21 cellular contexts compared by ENCODE assay signal in genomic region chr4:159193256-159193655, GRCh38.
A peak's percentile ranks its signal among the peaks of the same experiment; 100 is the strongest.
DNase-seq lines count a peak whose midpoint lies in the region; ATAC-seq, FAIRE-seq and TF ChIP-seq lines count a peak whose summit lies in the region.
"Had no signal": no experiment of that assay in that cellular context is flagged by ENCODE, and none has a peak within 500 bp of the region (broad histone marks: within the 10 kb centered on the region; RNA-seq: fewer than 3 reads in every experiment).

No MANE protein-coding gene starts in this region.

- H3K4me3 ChIP-seq in K562 (no peak overlapping the region), gastrocnemius medialis (no peak overlapping the region)
- H3K4me3 ChIP-seq: A549, GM23248 had no signal

- DNase-seq in EH (ENCODE audit: low read depth): peak; percentile 45
- DNase-seq in K562 (ENCODE audit: extremely low read depth in 1 of 4, low spot score in 3 of 4): no peak
- DNase-seq in frontal cortex (ENCODE audit: low spot score in 2 of 2): no peak
- no peak for DNase-seq in gastrocnemius medialis
- DNase-seq in activated gamma-delta T cell treated with Interleukin-2 at 50 U/mL for 16 hours: no peak
- DNase-seq in SW480 (ENCODE audit: low spot score): no peak
- DNase-seq: BE2C; CD4-positive, alpha-beta memory T cell; COR-L47; DMS153; DMS79 treated with DMSO at 0.1 percent for 48 hours; GDM1; GM23248 had no signal

- H4K20me1 ChIP-seq in K562 (replicated peaks; ENCODE audit: control insufficient read depth, insufficient read depth, low read length): 0 out of 2 replicates have a peak, but pooled peaks cover 7% of the 10 kb centered on the region

- H3K36me3 ChIP-seq in K562 (ENCODE audit: control insufficient read depth, insufficient read depth, low read length): no peaks in the 10 kb centered on the region; the same call in 2 of the 3 replicates
- no peaks in the 10 kb centered on the region for H3K36me3 ChIP-seq in gastrocnemius medialis
- H3K36me3 ChIP-seq: BE2C had no signal

- no peaks in the 10 kb centered on the region for H3K9me1 ChIP-seq in K562 (ENCODE audit: control insufficient read depth, insufficient read depth, low read length)

- H2AFZ ChIP-seq in K562 (ENCODE audit: low read depth, low read length): no peak overlapping the region
- H2AFZ ChIP-seq: GM23248 had no signal

- H3K4me2 ChIP-seq in K562 (ENCODE audit: insufficient read depth, low read length): no peak overlapping the region
- H3K4me2 ChIP-seq: A549 had no signal

- no peak overlapping the region for H3K9ac ChIP-seq in K562 (ENCODE audit: insufficient read depth in 1 of 2, low read depth in 2 of 2, low read length in 2 of 2)
- H3K9ac ChIP-seq: GM23248 had no signal

- in situ Hi-C loops in K562 (cut with MboI) (no loop called here), gastrocnemius medialis (cut with MboI; ENCODE audit: low sequenced_read_pairs in 4 of 4) (loop anchor here in 1 of 4 donors (25.0 kb wide), 1 partner anchor 481 kb away; the partner anchor contains the start of gene PPID)

- no peak for TF ChIP-seq POLR2A in K562 (conservative IDR thresholded peaks at IDR 0.05)
- TF ChIP-seq POLR2A in gastrocnemius medialis (IDR thresholded peaks at IDR 0.05): no peak

- BruUV-seq in K562 (replicated peaks; lab: Mats Ljungman, UMichigan): no TSS peak

- POLR2A ChIA-PET in K562 (lab: Yijun Ruan, JAX): interaction anchor here (0.6 kb wide), 1 partner anchor 329 kb away, joined by 4 read pairs; no protein-coding TSS in a partner anchor

- FAIRE-seq in K562 (lab: Jason Lieb, UNC): no peak
- peak; percentile 51 for FAIRE-seq in frontal cortex (lab: Jason Lieb, UNC)
- FAIRE-seq: A549, D721Med, GM12892, GM19239, H54 had no signal

- intact Hi-C loops in K562 (cut with micrococcal nuclease): no loop called here
- intact Hi-C loops in gastrocnemius medialis (cut with DNase I; ENCODE audit: low total_unique reads): no loop called here

- H3K79me2 ChIP-seq in K562 (ENCODE audit: control insufficient read depth, insufficient read depth, low read length): peaks cover 2% of the 10 kb centered on the region; the same call in 1 of the 3 replicates

- H3K4me1 ChIP-seq in K562 (replicated peaks in 1 of 2; ENCODE audit: control insufficient read depth in 2 of 2, insufficient read depth in 2 of 2, low read length in 2 of 2) (peaks cover 11 to 29% of the 10 kb centered on the region in 2 experiments; a peak in 4 of 5 replicates), gastrocnemius medialis (peaks cover 22 to 23% of the 10 kb centered on the region in 2 donors)
- H3K4me1 ChIP-seq: BE2C had no signal

- CTCF ChIA-PET in K562 (lab: Yijun Ruan, JAX; ENCODE audit: low intra/inter-chr PET ratio): no interaction called here

- H3K9me3 ChIP-seq in K562 (replicated peaks; ENCODE audit: control insufficient read depth, insufficient read depth, low read depth, low read length) (no peaks in the 10 kb centered on the region), gastrocnemius medialis (no peaks in the 10 kb centered on the region)
- H3K9me3 ChIP-seq: A549, BE2C had no signal

- TF ChIP-seq CTCF in K562 (IDR thresholded peaks at IDR 0.05 in 2 of 3, conservative IDR thresholded peaks at IDR 0.05 in 1 of 3; ENCODE audit: insufficient read depth in 2 of 3, low read depth in 1 of 3, low read length in 3 of 3): no peak
- no peak for TF ChIP-seq CTCF in gastrocnemius medialis (IDR thresholded peaks at IDR 0.05 in 4 of 5, conservative IDR thresholded peaks at IDR 0.05 in 1 of 5)

- TF ChIP-seq RAD21 in K562 (CRISPR knock-in tag; conservative IDR thresholded peaks at IDR 0.05 in 1 of 2, IDR thresholded peaks at IDR 0.05 in 1 of 2): no peak

- H3K27ac ChIP-seq in K562 (ENCODE audit: extremely low read depth, low read depth, low read length): no peak overlapping the region
- H3K27ac ChIP-seq in gastrocnemius medialis: peak overlapping the region in 3 of 4 donors; percentile 4 to 10 (median 9)
- H3K27ac ChIP-seq: A549, C4-2B, GM23248 had no signal

- H3K27me3 ChIP-seq in K562 (ENCODE audit: control insufficient read depth in 2 of 2, insufficient read depth in 2 of 2, low read length in 2 of 2) (no peaks in the 10 kb centered on the region), gastrocnemius medialis (no peaks in the 10 kb centered on the region)
- H3K27me3 ChIP-seq: BE2C had no signal

- ATAC-seq in K562 (no peak), gastrocnemius medialis (no peak), GM19351 (IDR thresholded peaks at IDR 0.05; ENCODE audit: unreplicated experiment) (no peak)
- ATAC-seq: A549, HCT116 had no signal

- no peak for TF ChIP-seq EP300 in K562 (IDR thresholded peaks at IDR 0.05; ENCODE audit: low read length)

TF ChIP-seq in K562, 482 proteins besides CTCF, POLR2A, EP300 and RAD21:
- TF ChIP-seq CBFA2T3 (IDR thresholded peaks at IDR 0.05): 0 out of 2 replicates have a peak, but pooled peaks have one; percentile 2
- TF ChIP-seq, protein P1, sequence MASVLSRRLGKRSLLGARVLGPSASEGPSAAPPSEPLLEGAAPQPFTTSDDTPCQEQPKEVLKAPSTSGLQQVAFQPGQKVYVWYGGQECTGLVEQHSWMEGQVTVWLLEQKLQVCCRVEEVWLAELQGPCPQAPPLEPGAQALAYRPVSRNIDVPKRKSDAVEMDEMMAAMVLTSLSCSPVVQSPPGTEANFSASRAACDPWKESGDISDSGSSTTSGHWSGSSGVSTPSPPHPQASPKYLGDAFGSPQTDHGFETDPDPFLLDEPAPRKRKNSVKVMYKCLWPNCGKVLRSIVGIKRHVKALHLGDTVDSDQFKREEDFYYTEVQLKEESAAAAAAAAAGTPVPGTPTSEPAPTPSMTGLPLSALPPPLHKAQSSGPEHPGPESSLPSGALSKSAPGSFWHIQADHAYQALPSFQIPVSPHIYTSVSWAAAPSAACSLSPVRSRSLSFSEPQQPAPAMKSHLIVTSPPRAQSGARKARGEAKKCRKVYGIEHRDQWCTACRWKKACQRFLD (CRISPR knock-in tag; IDR thresholded peaks at IDR 0.05): no peak
